In genomic region chr6:31836036-31836675, GRCh38 we compare ENCODE assay signal across 8 cellular contexts. TPM values are rescaled to one million over a fixed set of nuclear protein-coding genes. Genes with fewer than 3 reads are reported as not detected.
DNase-seq lines count a peak whose midpoint lies in the region; ATAC-seq lines count a peak whose summit lies in the region.

No MANE protein-coding gene starts in this region.

- intact Hi-C loops in activated CD4-positive, alpha-beta memory T cell treated with anti-CD3 and anti-CD28 coated beads for 36 hours (cut with micrococcal nuclease) = no loop called here

- peak overlapping the region; percentile 97 for H3K4me3 Mint-ChIP-seq in activated CD4-positive, alpha-beta memory T cell treated with anti-CD3 and anti-CD28 coated beads for 36 hours

- H3K4me3 ChIP-seq in iPS-11a (ENCODE audit: low read depth, low read length) = peak overlapping the region; percentile 99

- DNase-seq in NCI-H146 (lab: John Stamatoyannopoulos, UW) = peak; percentile 42
- no peak for DNase-seq in NCI-H146 treated with DMSO at 0.1 percent for 48 hours (lab: John Stamatoyannopoulos, UW; ENCODE audit: unreplicated experiment)
- no peak for DNase-seq in activated CD4-positive, alpha-beta memory T cell treated with anti-CD3 and anti-CD28 coated beads for 36 hours
- peak; percentile 13 for DNase-seq in stimulated activated naive CD8-positive, alpha-beta T cell treated with anti-CD3 and anti-CD28 coated beads, Interleukin-15, Interleukin-2, amounts not matched to agents 100 U/mL and 50 U/mL, for 24 hours
- no peak for DNase-seq in medulla oblongata (ENCODE audit: extremely low spot score)
- DNase-seq in GM19240 (ENCODE audit: insufficient read length, low spot score) = no peak

- CTCF ChIA-PET in activated CD4-positive, alpha-beta memory T cell treated with anti-CD3 and anti-CD28 coated beads for 36 hours (lab: Charles Lee) = interaction anchor here (0.6 to 2.1 kb wide), 4 partner anchors 13 to 238 kb away, joined by 3 to 11 read pairs (median 5); partner anchors contain the start of genes LSM2 and NEU1

- ATAC-seq in stimulated activated naive CD8-positive, alpha-beta T cell treated with anti-CD3 and anti-CD28 coated beads, Interleukin-15, Interleukin-2, amounts not matched to agents 100 U/mL and 50 U/mL, for 24 hours = no peak
- no peak for ATAC-seq in activated CD4-positive, CD25-positive, alpha-beta regulatory T cell treated with anti-CD3 and anti-CD28 coated beads, Interleukin-2, amount 50 U/mL, for 24 hours

- peak overlapping the region; percentile 97 for H3K27ac Mint-ChIP-seq in activated CD4-positive, alpha-beta memory T cell treated with anti-CD3 and anti-CD28 coated beads for 36 hours

- POLR2A ChIA-PET in activated CD4-positive, alpha-beta memory T cell treated with anti-CD3 and anti-CD28 coated beads for 36 hours (lab: Charles Lee) = interaction anchor here (0.6 to 2.9 kb wide), 7 partner anchors 9 to 98 kb away, joined by 3 to 8 read pairs (median 4); partner anchors contain the start of genes HSPA1B and NEU1

- H3K36me3 Mint-ChIP-seq in activated CD4-positive, alpha-beta memory T cell treated with anti-CD3 and anti-CD28 coated beads for 36 hours = peaks cover 65% of the 10 kb centered on the region

- no peaks in the 10 kb centered on the region for H3K27me3 Mint-ChIP-seq in activated CD4-positive, alpha-beta memory T cell treated with anti-CD3 and anti-CD28 coated beads for 36 hours

- H3K4me1 Mint-ChIP-seq in activated CD4-positive, alpha-beta memory T cell treated with anti-CD3 and anti-CD28 coated beads for 36 hours (ENCODE audit: low read depth) = peaks cover 38% of the 10 kb centered on the region

- H3K9me3 Mint-ChIP-seq in activated CD4-positive, alpha-beta memory T cell treated with anti-CD3 and anti-CD28 coated beads for 36 hours = no peaks in the 10 kb centered on the region

RNA-seq across cellular contexts. Expression of gene HSPA1B, which starts 8.6 kb away (rescaled TPM):
- total RNA-seq in activated CD4-positive, alpha-beta memory T cell treated with anti-CD3 and anti-CD28 coated beads for 36 hours = 10 to 100 TPM; 59.5 to 62.3 TPM

RNA-seq across cellular contexts. Expression of gene HSPA1A, which starts 20.8 kb away (rescaled TPM):
- total RNA-seq in activated CD4-positive, alpha-beta memory T cell treated with anti-CD3 and anti-CD28 coated beads for 36 hours = 10 to 100 TPM; 68.5 to 69.9 TPM

RNA-seq across cellular contexts. Expression of gene HSPA1L, which starts 21.1 kb away (rescaled TPM):
- total RNA-seq in activated CD4-positive, alpha-beta memory T cell treated with anti-CD3 and anti-CD28 coated beads for 36 hours = 1 to 10 TPM; 2.0 TPM

RNA-seq across cellular contexts. Expression of gene NEU1, which starts 26.5 kb away (rescaled TPM):
- total RNA-seq in activated CD4-positive, alpha-beta memory T cell treated with anti-CD3 and anti-CD28 coated beads for 36 hours = 10 to 100 TPM; 13.0 to 13.4 TPM

RNA-seq across cellular contexts. Expression of gene LSM2, which starts 29.4 kb away (rescaled TPM):
- 100 to 1,000 TPM; 142 to 143 TPM for total RNA-seq in activated CD4-positive, alpha-beta memory T cell treated with anti-CD3 and anti-CD28 coated beads for 36 hours

Comparison
In these comparisons a context has a peak if more than half of its experiments do, and no peak if none do; other contexts are left out.
1. DNase-seq: peak in NCI-H146 (single experiment) and stimulated activated naive CD8-positive, alpha-beta T cell treated with anti-CD3 and anti-CD28 coated beads, Interleukin-15, Interleukin-2, amounts not matched to agents 100 U/mL and 50 U/mL, for 24 hours (single experiment); none in NCI-H146 treated with DMSO at 0.1 percent for 48 hours (single experiment), activated CD4-positive, alpha-beta memory T cell treated with anti-CD3 and anti-CD28 coated beads for 36 hours (single experiment), medulla oblongata (single experiment) and GM19240 (single experiment).